ENCODE assay signal across 9 cellular contexts in the genomic region with DNA sequence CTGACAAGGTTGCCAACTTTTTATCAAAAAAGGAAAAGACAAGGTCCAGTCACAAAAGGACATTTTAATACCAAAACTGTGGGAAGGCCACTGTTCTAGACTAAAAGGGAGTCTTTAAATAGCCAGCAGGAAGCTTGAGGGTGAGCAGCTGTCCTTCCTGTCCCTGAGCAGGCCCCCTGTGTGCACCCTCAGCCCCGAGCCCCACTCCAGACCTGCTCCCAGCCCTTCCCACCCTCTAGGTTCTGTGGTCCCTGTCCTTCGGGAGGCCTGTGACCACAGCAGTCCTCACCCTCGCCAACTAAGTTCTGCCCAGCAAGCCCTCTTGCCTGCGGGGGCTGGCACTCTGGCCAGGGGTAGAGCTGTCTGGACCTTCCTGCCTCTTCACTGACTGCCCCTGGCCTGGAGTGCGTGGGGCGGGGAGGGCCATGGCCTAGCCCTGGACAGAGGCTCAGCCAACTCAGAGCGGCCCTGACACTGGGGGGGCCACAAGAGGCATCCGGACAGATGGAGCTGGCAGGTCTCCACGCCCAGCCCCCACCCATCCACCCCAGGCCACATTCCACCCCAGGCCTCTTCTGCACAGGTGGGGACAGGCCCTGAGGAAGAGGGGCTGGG. TPM values are rescaled to one million over a fixed set of nuclear protein-coding genes. Genes with fewer than 3 reads are reported as not detected.
A peak's percentile ranks its signal among the peaks of the same experiment; 100 is the strongest.
DNase-seq lines count a peak whose midpoint lies in the region; ATAC-seq, FAIRE-seq and TF ChIP-seq lines count a peak whose summit lies in the region.
"Had no signal": no experiment of that assay in that cellular context is flagged by ENCODE, and none has a peak within 500 bp of the region (broad histone marks: within the 10 kb centered on the region; RNA-seq: fewer than 3 reads in every experiment).

No MANE protein-coding gene starts in this region.

- no peak for ATAC-seq in left cardiac atrium
- ATAC-seq in natural killer cell = no peak

- H3K9me3 ChIP-seq in cardiac muscle cell (ENCODE audit: low read depth) (no peaks in the 10 kb centered on the region), vagina (no peaks in the 10 kb centered on the region)

- DNase-seq in cardiac muscle cell (ENCODE audit: low read depth in 1 of 2, low spot score in 1 of 2) (no peak), left cardiac atrium (no peak), natural killer cell (no peak), vagina (ENCODE audit: extremely low spot score in 2 of 2) (no peak), RCC 7860 (ENCODE audit: low spot score) (no peak), HUDEP-2 (lab: John Stamatoyannopoulos, UW; ENCODE audit: unreplicated experiment in 76 of 76) (no peak), EL (no peak)
- DNase-seq: DND-41 had no signal

- H3K36me3 ChIP-seq in cardiac muscle cell = no peaks in the 10 kb centered on the region
- no peaks in the 10 kb centered on the region for H3K36me3 ChIP-seq in vagina

- peaks cover 32% of the 10 kb centered on the region for H3K4me1 ChIP-seq in cardiac muscle cell (ENCODE audit: low read depth)
- H3K4me1 ChIP-seq in vagina = peaks cover 37% of the 10 kb centered on the region

- TF ChIP-seq CTCF in cardiac muscle cell (IDR thresholded peaks at IDR 0.05; ENCODE audit: low read depth, low read length) (no peak), natural killer cell (IDR thresholded peaks at IDR 0.05) (no peak), vagina (IDR thresholded peaks at IDR 0.05) (no peak)

- H3K4me3 Mint-ChIP-seq in natural killer cell = peak overlapping the region; percentile 59

- FAIRE-seq in RCC 7860 (lab: Jason Lieb, UNC) = no peak

- H3K4me3 ChIP-seq in cardiac muscle cell (no peak overlapping the region), vagina (no peak overlapping the region)

- H3K36me3 Mint-ChIP-seq in natural killer cell = no peaks in the 10 kb centered on the region

- H3K27ac ChIP-seq in cardiac muscle cell (peak overlapping the region; percentile 83), cingulate gyrus (ENCODE audit: low read depth, low read length) (peak overlapping the region; percentile 89), vagina (peak overlapping the region; percentile 88)

- H3K27me3 ChIP-seq in cardiac muscle cell (no peaks in the 10 kb centered on the region), vagina (no peaks in the 10 kb centered on the region)

- peaks cover 1 to 14% of the 10 kb centered on the region in 2 donors for H3K4me1 Mint-ChIP-seq in natural killer cell

- no peaks in the 10 kb centered on the region for H3K9me3 Mint-ChIP-seq in natural killer cell

- TF ChIP-seq POLR2A in vagina (IDR thresholded peaks at IDR 0.05) = no peak

- H3K27ac Mint-ChIP-seq in natural killer cell = no peak overlapping the region

- intact Hi-C loops in left cardiac atrium (cut with DNase I) (no loop called here), natural killer cell (cut with micrococcal nuclease) (no loop called here), vagina (cut with DNase I) (no loop called here)

- H3K27me3 Mint-ChIP-seq in natural killer cell (ENCODE audit: low read depth in 2 of 2) = peaks cover 6 to 22% of the 10 kb centered on the region in 2 donors

RNA-seq across cellular contexts. Expression of gene PLXNB2, which starts 1.6 kb away (rescaled TPM):
- total RNA-seq in cardiac muscle cell = 142 and 195 TPM in 2 replicates
- 77.0 and 83.2 TPM in 2 replicates for polyA plus RNA-seq in cardiac muscle cell
- 10 to 100 TPM; 76.2 to 91.5 TPM for total RNA-seq in left cardiac atrium
- total RNA-seq in natural killer cell = 10 to 100 TPM in 2 of 3 donors, 1 to 10 TPM in 1; 6.0 to 34.7 (median 18.9) TPM
- total RNA-seq in vagina = 180 TPM

RNA-seq across cellular contexts. Expression of gene DENND6B, which starts 17.7 kb away (rescaled TPM):
- 7.0 and 7.9 TPM in 2 replicates for total RNA-seq in cardiac muscle cell
- polyA plus RNA-seq in cardiac muscle cell = 10.6 and 13.3 TPM in 2 replicates
- 1 to 10 TPM; 2.4 TPM for total RNA-seq in left cardiac atrium
- 1 to 10 TPM; 3.1 to 5.0 (median 4.5) TPM for total RNA-seq in natural killer cell
- total RNA-seq in vagina = 2.7 TPM

RNA-seq across cellular contexts. Expression of gene PPP6R2, which starts 34.0 kb away (rescaled TPM):
- total RNA-seq in cardiac muscle cell = 78.6 and 88.4 TPM in 2 replicates
- polyA plus RNA-seq in cardiac muscle cell = 39.8 and 41.4 TPM in 2 replicates
- 10 to 100 TPM; 40.6 to 46.2 TPM for total RNA-seq in left cardiac atrium
- total RNA-seq in natural killer cell = 100 to 1,000 TPM in 1 of 3 donors, 10 to 100 TPM in 2; 76.0 to 103 (median 78.1) TPM
- total RNA-seq in vagina = 49.1 TPM

RNA-seq across cellular contexts. Expression of gene MAPK11, which starts 38.9 kb away (rescaled TPM):
- total RNA-seq in cardiac muscle cell (0.49 and 0.63 TPM in 2 replicates), left cardiac atrium (10 to 100 TPM; 13.3 to 15.4 TPM), natural killer cell (1 to 10 TPM; 2.2 to 3.1 (median 2.2) TPM), vagina (7.4 TPM)
- 0.12 TPM in 1 of 2 replicates, not detected in the other for polyA plus RNA-seq in cardiac muscle cell

RNA-seq across cellular contexts. Expression of gene MAPK12, which starts 47.6 kb away (rescaled TPM):
- total RNA-seq in cardiac muscle cell (45.5 and 52.1 TPM in 2 replicates), left cardiac atrium (10 to 100 TPM; 13.2 to 14.7 TPM), natural killer cell (1 to 10 TPM; 2.2 to 2.5 (median 2.4) TPM), vagina (15.0 TPM)
- 61.5 and 67.1 TPM in 2 replicates for polyA plus RNA-seq in cardiac muscle cell
